8 cellular contexts compared by ENCODE assay signal in genomic region chr17:36926701-36927100, GRCh38. TPM values are rescaled to one million over a fixed set of nuclear protein-coding genes. Genes with fewer than 3 reads are reported as not detected.
"Had no signal": no experiment of that assay in that cellular context is flagged by ENCODE, and none has a peak within 500 bp of the region (broad histone marks: within the 10 kb centered on the region; RNA-seq: fewer than 3 reads in every experiment).

No MANE protein-coding gene starts in this region.

- H3K4me3 Mint-ChIP-seq: IgD-negative memory B cell had no signal

- H3K9me3 Mint-ChIP-seq: IgD-negative memory B cell had no signal

- DNase-seq: GM23248, GOT3, KBM-7 had no signal

- H3K27ac ChIP-seq: GM23248, HL-60 had no signal

- H2AFZ ChIP-seq: GM23248 had no signal

- H3K4me3 ChIP-seq: GM23248, HAP-1 had no signal

- H3K9me3 ChIP-seq: HAP-1 had no signal

- H3K9ac ChIP-seq: GM23248 had no signal

- H3K27ac Mint-ChIP-seq: IgD-negative memory B cell had no signal

- ATAC-seq: HCT116, HepG2 had no signal

- H3K36me3 ChIP-seq: HAP-1 had no signal

RNA-seq across cellular contexts. Expression of gene LHX1, which starts 10.6 kb away (rescaled TPM):
- total RNA-seq: GM23248, HepG2 had no signal
- polyA plus RNA-seq: GM23248, HepG2, IgD-negative memory B cell had no signal
